In genomic region chr13:100110269-100110668, GRCh38 we compare ENCODE assay signal across 7 cellular contexts.
"Had no signal": no experiment of that assay in that cellular context is flagged by ENCODE, and none has a peak within 500 bp of the region (broad histone marks: within the 10 kb centered on the region; RNA-seq: fewer than 3 reads in every experiment).

No MANE protein-coding gene starts in this region.

- H3K9ac ChIP-seq: GM23248 had no signal

- H3K4me3 Mint-ChIP-seq: H9, IgD-negative memory B cell had no signal

- H3K27ac Mint-ChIP-seq: H9, IgD-negative memory B cell had no signal

- H3K9me3 Mint-ChIP-seq: H9, IgD-negative memory B cell had no signal

- H2AFZ ChIP-seq: GM23248 had no signal

- FAIRE-seq: H1, HTR-8/SVneo had no signal

- DNase-seq: GM23248, H9, HCEC 1CT, KBM-7 had no signal

- H3K27ac ChIP-seq: GM23248 had no signal

- H3K27me3 Mint-ChIP-seq: IgD-negative memory B cell had no signal

- H3K4me3 ChIP-seq: GM23248 had no signal
